19 cellular contexts compared by ENCODE assay signal in genomic region chr2:32450851-32451250, GRCh38.
"Had no signal": no experiment of that assay in that cellular context is flagged by ENCODE, and none has a peak within 500 bp of the region (broad histone marks: within the 10 kb centered on the region; RNA-seq: fewer than 3 reads in every experiment).

No MANE protein-coding gene starts in this region.

- ATAC-seq: gastrocnemius medialis, left cardiac atrium, right cardiac atrium, T-cell, upper lobe of right lung had no signal

- H3K4me1 Mint-ChIP-seq: activated naive CD8-positive, alpha-beta T cell treated with anti-CD3 and anti-CD28 coated beads for 36 hours had no signal

- H3K27ac Mint-ChIP-seq: activated naive CD8-positive, alpha-beta T cell treated with anti-CD3 and anti-CD28 coated beads for 36 hours; stimulated activated naive CD8-positive, alpha-beta T cell treated with anti-CD3 and anti-CD28 coated beads, Interleukin-15, Interleukin-2, amounts not matched to agents 100 ng/mL and 50 ng/mL, for 24 hours; T-cell had no signal

- H3K4me3 Mint-ChIP-seq: activated naive CD8-positive, alpha-beta T cell treated with anti-CD3 and anti-CD28 coated beads for 36 hours; stimulated activated naive CD8-positive, alpha-beta T cell treated with anti-CD3 and anti-CD28 coated beads, Interleukin-15, Interleukin-2, amounts not matched to agents 100 ng/mL and 50 ng/mL, for 24 hours; T-cell had no signal

- DNase-seq: activated CD4-positive, CD25-positive, alpha-beta regulatory T cell treated with anti-CD3 and anti-CD28 coated beads, Interleukin-2, amount 50 U/mL, for 72 hours; activated CD8-positive, alpha-beta memory T cell treated with anti-CD3 and anti-CD28 coated beads for 24 hours; activated naive CD8-positive, alpha-beta T cell treated with anti-CD3 and anti-CD28 coated beads for 36 hours; central memory CD4-positive, alpha-beta T cell; effector memory CD4-positive, alpha-beta T cell; gastrocnemius medialis; head of caudate nucleus; hypothalamus; left cardiac atrium; nucleus accumbens; right cardiac atrium; stimulated activated CD4-positive, alpha-beta T cell treated with anti-CD3 and anti-CD28 coated beads, Interleukin-12 subunit alpha, Interleukin-12 subunit beta, amount 100 ng/mL, for 4 hours; stimulated activated CD4-positive, alpha-beta T cell treated with anti-CD3 and anti-CD28 coated beads, Interleukin-4, amount 100 ng/mL, for 4 hours; substantia nigra; T-cell; thyroid gland; upper lobe of right lung; WERI-Rb-1 had no signal

- H3K27me3 Mint-ChIP-seq: activated naive CD8-positive, alpha-beta T cell treated with anti-CD3 and anti-CD28 coated beads for 36 hours; stimulated activated naive CD8-positive, alpha-beta T cell treated with anti-CD3 and anti-CD28 coated beads, Interleukin-15, Interleukin-2, amounts not matched to agents 100 ng/mL and 50 ng/mL, for 24 hours; T-cell had no signal

- H3K9me3 Mint-ChIP-seq: activated naive CD8-positive, alpha-beta T cell treated with anti-CD3 and anti-CD28 coated beads for 36 hours; stimulated activated naive CD8-positive, alpha-beta T cell treated with anti-CD3 and anti-CD28 coated beads, Interleukin-15, Interleukin-2, amounts not matched to agents 100 ng/mL and 50 ng/mL, for 24 hours; T-cell had no signal
